ENCODE assay signal across 41 cellular contexts in genomic region chr19:5497297-5497696, GRCh38. TPM values are rescaled to one million over a fixed set of nuclear protein-coding genes. Genes with fewer than 3 reads are reported as not detected.
"Had no signal": no experiment of that assay in that cellular context is flagged by ENCODE, and none has a peak within 500 bp of the region (broad histone marks: within the 10 kb centered on the region; RNA-seq: fewer than 3 reads in every experiment).

No MANE protein-coding gene starts in this region.

- H3K4me3 Mint-ChIP-seq: activated CD4-positive, alpha-beta memory T cell treated with anti-CD3 and anti-CD28 coated beads for 36 hours; activated CD4-positive, alpha-beta T cell treated with anti-CD3 and anti-CD28 coated beads for 36 hours; activated CD4-positive, alpha-beta T cell treated with anti-CD3 and anti-CD28 coated beads, Interleukin-2, amount 10 ng/mL, durations not matched to agents 24 days and 14 days; activated CD8-positive, alpha-beta memory T cell treated with anti-CD3 and anti-CD28 coated beads, Interleukin-2, amount 10 ng/mL, durations not matched to agents 7 days and 5 days; activated CD8-positive, alpha-beta T cell treated with anti-CD3 and anti-CD28 coated beads, Interleukin-2, amount 10 ng/mL, durations not matched to agents 7 days and 5 days; activated naive CD4-positive, alpha-beta T cell treated with anti-CD3 and anti-CD28 coated beads for 36 hours; activated naive CD4-positive, alpha-beta T cell treated with anti-CD3 and anti-CD28 coated beads, Interleukin-2, amount 50 U/mL, for 24 hours; activated naive CD8-positive, alpha-beta T cell treated with anti-CD3 and anti-CD28 coated beads for 36 hours; activated naive CD8-positive, alpha-beta T cell treated with anti-CD3 and anti-CD28 coated beads, Interleukin-2, amount 50 U/mL, for 24 hours; activated T-helper 1 cell treated with anti-CD3 and anti-CD28 coated beads, Interleukin-12 subunit alpha, Interleukin-12 subunit beta, Interleukin-2, Interleukin-4 antibody, amounts not matched to agents 30 ng/mL and 10 ng/mL and 1 ng/mL, durations not matched to agents 14 hours and 24 hours and 36 hours; T-helper 17 cell; T-helper 2 cell treated with Interferon-gamma antibody and Interleukin-4, amounts not matched to agents 5 μg/mL and 100 μg/mL, for 36 hours had no signal

- H3K9me3 ChIP-seq: adrenal gland, body of pancreas had no signal

- DNase-seq: activated CD4-positive, alpha-beta memory T cell treated with anti-CD3 and anti-CD28 coated beads for 36 hours; activated CD4-positive, alpha-beta T cell treated with anti-CD3 and anti-CD28 coated beads for 36 hours; activated CD4-positive, alpha-beta T cell treated with anti-CD3 and anti-CD28 coated beads, Interleukin-2, amount 10 ng/mL, durations not matched to agents 24 days and 14 days; activated CD4-positive, CD25-positive, alpha-beta regulatory T cell; activated CD4-positive, CD25-positive, alpha-beta regulatory T cell treated with anti-CD3 and anti-CD28 coated beads, Interleukin-2, amount 50 U/mL, for 72 hours; activated CD8-positive, alpha-beta memory T cell treated with anti-CD3 and anti-CD28 coated beads, Interleukin-2, amount 10 ng/mL, durations not matched to agents 7 days and 5 days; activated CD8-positive, alpha-beta memory T cell treated with anti-CD3 and anti-CD28 coated beads, Interleukin-2, amount 50 U/mL, for 4 hours; activated CD8-positive, alpha-beta T cell treated with anti-CD3 and anti-CD28 coated beads, Interleukin-2, amount 10 ng/mL, durations not matched to agents 7 days and 5 days; activated effector memory CD4-positive, alpha-beta T cell treated with anti-CD3 and anti-CD28 coated beads, Interleukin-2, amount 50 U/mL, for 16 hours; activated naive CD4-positive, alpha-beta T cell treated with anti-CD3 and anti-CD28 coated beads for 36 hours; activated naive CD8-positive, alpha-beta T cell treated with anti-CD3 and anti-CD28 coated beads for 36 hours; activated naive CD8-positive, alpha-beta T cell treated with anti-CD3 and anti-CD28 coated beads, Interleukin-2, amount 50 U/mL, for 24 hours; activated T-cell treated with anti-CD3 and anti-CD28 coated beads, Interleukin-2, amount 50 U/mL, for 1 hour; activated T-cell treated with anti-CD3 and anti-CD28 coated beads, Interleukin-2, amount 50 U/mL, for 48 hours; adrenal gland; amygdala; aorta; body of pancreas; caudate nucleus; effector CD8-positive, alpha-beta T cell; esophagus squamous epithelium; foreskin melanocyte; head of caudate nucleus; T-helper 1 cell; T-helper 17 cell; T1000; WERI-Rb-1 had no signal

- H3K9me3 Mint-ChIP-seq: activated CD4-positive, alpha-beta T cell treated with anti-CD3 and anti-CD28 coated beads, Interleukin-2, amount 10 ng/mL, durations not matched to agents 24 days and 14 days had no signal

- H3K36me3 ChIP-seq: adrenal gland, esophagus squamous epithelium, WERI-Rb-1 had no signal

- H3K27ac Mint-ChIP-seq: activated CD4-positive, alpha-beta memory T cell treated with anti-CD3 and anti-CD28 coated beads for 36 hours; activated CD4-positive, alpha-beta T cell treated with anti-CD3 and anti-CD28 coated beads for 36 hours; activated CD4-positive, alpha-beta T cell treated with anti-CD3 and anti-CD28 coated beads, Interleukin-2, amount 10 ng/mL, durations not matched to agents 24 days and 14 days; activated CD8-positive, alpha-beta memory T cell treated with anti-CD3 and anti-CD28 coated beads, Interleukin-2, amount 10 ng/mL, durations not matched to agents 7 days and 5 days; activated CD8-positive, alpha-beta T cell treated with anti-CD3 and anti-CD28 coated beads, Interleukin-2, amount 10 ng/mL, durations not matched to agents 7 days and 5 days; activated naive CD4-positive, alpha-beta T cell treated with anti-CD3 and anti-CD28 coated beads for 36 hours; activated naive CD4-positive, alpha-beta T cell treated with anti-CD3 and anti-CD28 coated beads, Interleukin-2, amount 50 U/mL, for 24 hours; activated naive CD8-positive, alpha-beta T cell treated with anti-CD3 and anti-CD28 coated beads for 36 hours; activated naive CD8-positive, alpha-beta T cell treated with anti-CD3 and anti-CD28 coated beads, Interleukin-2, amount 50 U/mL, for 24 hours; activated T-helper 1 cell treated with anti-CD3 and anti-CD28 coated beads, Interleukin-12 subunit alpha, Interleukin-12 subunit beta, Interleukin-2, Interleukin-4 antibody, amounts not matched to agents 30 ng/mL and 10 ng/mL and 1 ng/mL, durations not matched to agents 14 hours and 24 hours and 36 hours; activated T-helper 2 cell treated with anti-CD3 and anti-CD28 coated beads, Interferon-gamma antibody, Interleukin-2, Interleukin-4, amounts not matched to agents 10 μg/mL and 5 μg/mL and 100 μg/mL, durations not matched to agents 14 hours and 24 hours and 36 hours; T-helper 17 cell; T-helper 2 cell treated with Interferon-gamma antibody and Interleukin-4, amounts not matched to agents 5 μg/mL and 100 μg/mL, for 36 hours had no signal

- H3K4me3 ChIP-seq: adrenal gland, body of pancreas, esophagus squamous epithelium had no signal

- H3K4me1 ChIP-seq: adrenal gland, body of pancreas, esophagus squamous epithelium had no signal

- ATAC-seq: activated CD4-positive, alpha-beta T cell treated with anti-CD3 and anti-CD28 coated beads for 36 hours; activated CD8-positive, alpha-beta memory T cell treated with anti-CD3 and anti-CD28 coated beads, Interleukin-2, amount 10 ng/mL, durations not matched to agents 7 days and 5 days; activated CD8-positive, alpha-beta T cell treated with anti-CD3 and anti-CD28 coated beads, Interleukin-2, amount 10 ng/mL, durations not matched to agents 7 days and 5 days; activated naive CD8-positive, alpha-beta T cell treated with anti-CD3 and anti-CD28 coated beads, Interleukin-2, amount 50 U/mL, for 24 hours; body of pancreas; T-helper 17 cell had no signal

- H3K4me1 Mint-ChIP-seq: activated CD4-positive, alpha-beta T cell treated with anti-CD3 and anti-CD28 coated beads for 36 hours; activated CD4-positive, alpha-beta T cell treated with anti-CD3 and anti-CD28 coated beads, Interleukin-2, amount 10 ng/mL, durations not matched to agents 24 days and 14 days; activated CD8-positive, alpha-beta memory T cell treated with anti-CD3 and anti-CD28 coated beads, Interleukin-2, amount 10 ng/mL, durations not matched to agents 7 days and 5 days; activated naive CD4-positive, alpha-beta T cell treated with anti-CD3 and anti-CD28 coated beads, Interleukin-2, amount 50 U/mL, for 24 hours; activated naive CD8-positive, alpha-beta T cell treated with anti-CD3 and anti-CD28 coated beads, Interleukin-2, amount 50 U/mL, for 24 hours had no signal

- FAIRE-seq: colon, endometrium, endothelial cell of umbilical vein had no signal

- H3K27ac ChIP-seq: adrenal gland, body of pancreas, epithelial cell of prostate, esophagus squamous epithelium, WERI-Rb-1 had no signal

RNA-seq across cellular contexts. Expression of gene ZNRF4, which starts 42.1 kb away (rescaled TPM):
- total RNA-seq: activated CD4-positive, alpha-beta memory T cell treated with anti-CD3 and anti-CD28 coated beads for 36 hours; activated CD4-positive, alpha-beta T cell treated with anti-CD3 and anti-CD28 coated beads for 36 hours; activated CD4-positive, alpha-beta T cell treated with anti-CD3 and anti-CD28 coated beads, Interleukin-2, amount 10 ng/mL, durations not matched to agents 24 days and 14 days; activated CD8-positive, alpha-beta memory T cell treated with anti-CD3 and anti-CD28 coated beads for 36 hours; activated CD8-positive, alpha-beta memory T cell treated with anti-CD3 and anti-CD28 coated beads, Interleukin-2, amount 10 ng/mL, durations not matched to agents 7 days and 5 days; activated CD8-positive, alpha-beta T cell treated with anti-CD3 and anti-CD28 coated beads, Interleukin-2, amount 10 ng/mL, durations not matched to agents 7 days and 5 days; activated naive CD4-positive, alpha-beta T cell treated with anti-CD3 and anti-CD28 coated beads for 36 hours; activated naive CD8-positive, alpha-beta T cell treated with anti-CD3 and anti-CD28 coated beads for 36 hours; activated T-helper 1 cell treated with anti-CD3 and anti-CD28 coated beads, Interleukin-12 subunit alpha, Interleukin-12 subunit beta, Interleukin-2, Interleukin-4 antibody, amounts not matched to agents 30 ng/mL and 10 ng/mL and 1 ng/mL, durations not matched to agents 14 hours and 24 hours and 36 hours; activated T-helper 2 cell treated with anti-CD3 and anti-CD28 coated beads, Interferon-gamma antibody, Interleukin-2, Interleukin-4, amounts not matched to agents 10 μg/mL and 5 μg/mL and 100 μg/mL, durations not matched to agents 14 hours and 24 hours and 36 hours; adrenal gland; aorta; body of pancreas; chondrocyte; dermis microvascular lymphatic vessel endothelial cell; endothelial cell of umbilical vein; esophagus squamous epithelium; fibroblast of lung; fibroblast of villous mesenchyme; T-helper 17 cell had no signal
- polyA plus RNA-seq: adrenal gland, aorta, endothelial cell of umbilical vein, esophagus, fibroblast of lung had no signal
